Comparison of ENCODE assay signal across 10 cellular contexts in genomic region chr6:119467478-119468081, GRCh38.
DNase-seq lines count a peak whose midpoint lies in the region; ATAC-seq and TF ChIP-seq lines count a peak whose summit lies in the region.
"Had no signal": no experiment of that assay in that cellular context is flagged by ENCODE, and none has a peak within 500 bp of the region (broad histone marks: within the 10 kb centered on the region; RNA-seq: fewer than 3 reads in every experiment).

No MANE protein-coding gene starts in this region.

- H4K5ac ChIP-seq in H9 (ENCODE audit: insufficient read length, low read depth, low read length), result no peak overlapping the region

- H3K9me3 ChIP-seq in AG04450 (ENCODE audit: control insufficient read depth, insufficient read depth, low read length) (no peaks in the 10 kb centered on the region), body of pancreas (no peaks in the 10 kb centered on the region), H9 (ENCODE audit: control insufficient read depth, low read depth, low read length) (no peaks in the 10 kb centered on the region)

- H2AFZ ChIP-seq in H9 (ENCODE audit: low read length), result no peak overlapping the region

- POLR2A ChIA-PET in AG04450 (lab: Yijun Ruan, JAX), result no interaction called here

- 70 to 78% methylated on average over 2 of the region's 2 CpGs for WGBS in body of pancreas, 2 donors
- no CpG with 5 or more reads among the region's 2 CpGs for WGBS in H9 (ENCODE audit: extremely low coverage, insufficient read length, low lambda C conversion rate)

- no peak overlapping the region for H3K4ac ChIP-seq in H9 (ENCODE audit: low read depth, low read length)

- H2BK12ac ChIP-seq in H9 (ENCODE audit: insufficient read length, low read depth, low read length), result no peak overlapping the region

- H4K91ac ChIP-seq in H9 (ENCODE audit: insufficient read length, low read depth, low read length), result no peak overlapping the region

- H3K4me2 ChIP-seq in H9 (ENCODE audit: insufficient read depth, insufficient read length, low read length), result no peak overlapping the region

- no peak overlapping the region for H3K14ac ChIP-seq in H9 (ENCODE audit: insufficient read depth, low read length)

- H3K23me2 ChIP-seq in H9 (ENCODE audit: insufficient read length, low read depth, low read length, poor library complexity, severe bottlenecking), result no peaks in the 10 kb centered on the region

- H3T11ph ChIP-seq in H9 (ENCODE audit: low read length), result no peak overlapping the region

- H3K36me3 ChIP-seq in body of pancreas (replicated peaks in 1 of 2; ENCODE audit: insufficient read depth in 1 of 2, low read depth in 2 of 2), result no peaks in the 10 kb centered on the region

- no peaks in the 10 kb centered on the region for H3K79me2 ChIP-seq in H9 (ENCODE audit: insufficient read depth, low read length)

- H3K27ac ChIP-seq in AG04450 (ENCODE audit: low read depth, low read length) (no peak overlapping the region), body of pancreas (no peak overlapping the region), H9 (ENCODE audit: insufficient read length, low read depth, low read length) (no peak overlapping the region)

- CTCF ChIA-PET in AG04450 (lab: Charles Lee), result interaction anchor here (0.6 to 1.2 kb wide), 2 partner anchors 79 to 338 kb away, joined by 3 to 7 read pairs; no protein-coding TSS in a partner anchor

- no peak overlapping the region for H3K56ac ChIP-seq in H9 (ENCODE audit: insufficient read length, low read depth, low read length)

- no peaks in the 10 kb centered on the region for H3K36me3 Mint-ChIP-seq in H9 (ENCODE audit: insufficient read depth in 1 of 3, low read depth in 3 of 3)
- H3K36me3 Mint-ChIP-seq in activated T-helper 2 cell treated with anti-CD3 and anti-CD28 coated beads, Interferon-gamma antibody, Interleukin-2, Interleukin-4, amounts not matched to agents 10 μg/mL and 5 μg/mL and 100 μg/mL, durations not matched to agents 14 hours and 24 hours and 36 hours (ENCODE audit: low read depth), result peaks cover 39% of the 10 kb centered on the region

- in situ Hi-C loops in astrocyte of the cerebellum (cut with HindIII; ENCODE audit: low sequenced_read_pairs), result no loop called here

- H3K27me3 Mint-ChIP-seq in H9 (ENCODE audit: low read depth), result no peaks in the 10 kb centered on the region
- H3K27me3 Mint-ChIP-seq in activated T-helper 2 cell treated with anti-CD3 and anti-CD28 coated beads, Interferon-gamma antibody, Interleukin-2, Interleukin-4, amounts not matched to agents 10 μg/mL and 5 μg/mL and 100 μg/mL, durations not matched to agents 14 hours and 24 hours and 36 hours (ENCODE audit: low read depth), result no peaks in the 10 kb centered on the region

- no peak overlapping the region for H2BK20ac ChIP-seq in H9 (ENCODE audit: low read depth, low read length, poor library complexity, severe bottlenecking)

- H3K27me3 ChIP-seq in AG04450 (ENCODE audit: control insufficient read depth, insufficient read depth, low read length) (no peaks in the 10 kb centered on the region), body of pancreas (no peaks in the 10 kb centered on the region), H9 (ENCODE audit: insufficient read depth, low read length) (no peaks in the 10 kb centered on the region)

- H2BK5ac ChIP-seq in H9 (ENCODE audit: insufficient read length, low read length), result no peak overlapping the region

- DNase-seq in AG04450 (ENCODE audit: low read depth, low spot score) (peak; percentile 24), H4 (ENCODE audit: low spot score) (peak; percentile 30), astrocyte of the cerebellum (ENCODE audit: low read depth) (peak; percentile 43), left lobe of liver (ENCODE audit: low spot score) (no peak), body of pancreas (no peak), H9 (no peak)
- no peak for DNase-seq in activated T-helper 2 cell treated with anti-CD3 and anti-CD28 coated beads, Interferon-gamma antibody, Interleukin-2, Interleukin-4, amounts not matched to agents 10 μg/mL and 5 μg/mL and 100 μg/mL, durations not matched to agents 14 hours and 24 hours and 36 hours (ENCODE audit: low spot score)
- DNase-seq: Karpas-422, T-helper 9 cell had no signal

- H3K9ac ChIP-seq in H9 (ENCODE audit: extremely low read depth, insufficient read length, low read length), result no peak overlapping the region

- no peaks in the 10 kb centered on the region for H3K9me3 Mint-ChIP-seq in H9
- H3K9me3 Mint-ChIP-seq in activated T-helper 2 cell treated with anti-CD3 and anti-CD28 coated beads, Interferon-gamma antibody, Interleukin-2, Interleukin-4, amounts not matched to agents 10 μg/mL and 5 μg/mL and 100 μg/mL, durations not matched to agents 14 hours and 24 hours and 36 hours, result peaks cover 21% of the 10 kb centered on the region

- H3K4me1 Mint-ChIP-seq in H9, result peaks cover 13 to 16% of the 10 kb centered on the region in 2 experiments
- peaks cover 49% of the 10 kb centered on the region for H3K4me1 Mint-ChIP-seq in activated T-helper 2 cell treated with anti-CD3 and anti-CD28 coated beads, Interferon-gamma antibody, Interleukin-2, Interleukin-4, amounts not matched to agents 10 μg/mL and 5 μg/mL and 100 μg/mL, durations not matched to agents 14 hours and 24 hours and 36 hours (ENCODE audit: low read depth)

- intact Hi-C loops in body of pancreas (cut with DNase I), result no loop called here
- intact Hi-C loops in activated T-helper 2 cell treated with anti-CD3 and anti-CD28 coated beads, Interferon-gamma antibody, Interleukin-2, Interleukin-4, amounts not matched to agents 10 μg/mL and 5 μg/mL and 100 μg/mL, durations not matched to agents 14 hours and 24 hours and 36 hours (cut with micrococcal nuclease), result no loop called here

- no peak overlapping the region for H3K23ac ChIP-seq in H9 (ENCODE audit: insufficient read length, low read depth, low read length)

- no peak for TF ChIP-seq POLR2A in body of pancreas (IDR thresholded peaks at IDR 0.05)

- H3K18ac ChIP-seq in H9 (ENCODE audit: insufficient read length, low read depth, low read length), result no peak overlapping the region

- H3K4me3 Mint-ChIP-seq in H9, result no peak overlapping the region
- H3K4me3 Mint-ChIP-seq in activated T-helper 2 cell treated with anti-CD3 and anti-CD28 coated beads, Interferon-gamma antibody, Interleukin-2, Interleukin-4, amounts not matched to agents 10 μg/mL and 5 μg/mL and 100 μg/mL, durations not matched to agents 14 hours and 24 hours and 36 hours (ENCODE audit: low read depth), result no peak overlapping the region

- ATAC-seq in left lobe of liver (peak; percentile 53), body of pancreas (no peak), HG02642 (IDR thresholded peaks at IDR 0.05; ENCODE audit: poor library complexity, unreplicated experiment) (no peak)

- H3K4me3 ChIP-seq in AG04450 (ENCODE audit: low read depth, low read length), result peak overlapping the region; percentile 1; the same call in 1 of the 2 replicates
- H3K4me3 ChIP-seq in astrocyte of the cerebellum (ENCODE audit: low read depth, low read length), result no peak overlapping the region
- no peak overlapping the region for H3K4me3 ChIP-seq in body of pancreas

- H2BK120ac ChIP-seq in H9 (ENCODE audit: low read depth, low read length, poor library complexity, severe bottlenecking), result no peak overlapping the region

- no peaks in the 10 kb centered on the region for H3K79me1 ChIP-seq in H9 (ENCODE audit: insufficient read depth, low read depth, low read length, poor library complexity, severe bottlenecking)

- no peak overlapping the region for H4K8ac ChIP-seq in H9 (replicated peaks; ENCODE audit: insufficient read length, low read depth, low read length)

- no peak overlapping the region; a peak in 1 of 7 replicates for H3K27ac Mint-ChIP-seq in H9
- H3K27ac Mint-ChIP-seq in activated T-helper 2 cell treated with anti-CD3 and anti-CD28 coated beads, Interferon-gamma antibody, Interleukin-2, Interleukin-4, amounts not matched to agents 10 μg/mL and 5 μg/mL and 100 μg/mL, durations not matched to agents 14 hours and 24 hours and 36 hours, result no peak overlapping the region

- H3K4me1 ChIP-seq in body of pancreas (no peaks in the 10 kb centered on the region), H9 (ENCODE audit: insufficient read depth, low read length) (no peaks in the 10 kb centered on the region)

- no peak overlapping the region for H2AK5ac ChIP-seq in H9 (ENCODE audit: insufficient read length, low read length)

- TF ChIP-seq CTCF in AG04450 (IDR thresholded peaks at IDR 0.05; ENCODE audit: low read depth, low read length) (no peak), astrocyte of the cerebellum (IDR thresholded peaks at IDR 0.05; ENCODE audit: low read depth, low read length, missing control alignments) (no peak), body of pancreas (IDR thresholded peaks at IDR 0.05) (no peak), H9 (conservative IDR thresholded peaks at IDR 0.05) (no peak)

- no peak overlapping the region for H2BK15ac ChIP-seq in H9 (ENCODE audit: low read depth, low read length)

- no peaks in the 10 kb centered on the region for H4K20me1 ChIP-seq in H9 (ENCODE audit: control insufficient read depth, insufficient read depth, insufficient read length)

Comparison
In these comparisons a context has a peak if more than half of its experiments do, and no peak if none do; other contexts are left out.
1. DNase-seq: peak in AG04450 (single experiment), H4 (single experiment) and astrocyte of the cerebellum (single experiment); none in left lobe of liver (single experiment), body of pancreas (0 of 4), H9 (single experiment) and activated T-helper 2 cell treated with anti-CD3 and anti-CD28 coated beads, Interferon-gamma antibody, Interleukin-2, Interleukin-4, amounts not matched to agents 10 μg/mL and 5 μg/mL and 100 μg/mL, durations not matched to agents 14 hours and 24 hours and 36 hours (single experiment).